8 cellular contexts compared by ENCODE assay signal in the genomic region with DNA sequence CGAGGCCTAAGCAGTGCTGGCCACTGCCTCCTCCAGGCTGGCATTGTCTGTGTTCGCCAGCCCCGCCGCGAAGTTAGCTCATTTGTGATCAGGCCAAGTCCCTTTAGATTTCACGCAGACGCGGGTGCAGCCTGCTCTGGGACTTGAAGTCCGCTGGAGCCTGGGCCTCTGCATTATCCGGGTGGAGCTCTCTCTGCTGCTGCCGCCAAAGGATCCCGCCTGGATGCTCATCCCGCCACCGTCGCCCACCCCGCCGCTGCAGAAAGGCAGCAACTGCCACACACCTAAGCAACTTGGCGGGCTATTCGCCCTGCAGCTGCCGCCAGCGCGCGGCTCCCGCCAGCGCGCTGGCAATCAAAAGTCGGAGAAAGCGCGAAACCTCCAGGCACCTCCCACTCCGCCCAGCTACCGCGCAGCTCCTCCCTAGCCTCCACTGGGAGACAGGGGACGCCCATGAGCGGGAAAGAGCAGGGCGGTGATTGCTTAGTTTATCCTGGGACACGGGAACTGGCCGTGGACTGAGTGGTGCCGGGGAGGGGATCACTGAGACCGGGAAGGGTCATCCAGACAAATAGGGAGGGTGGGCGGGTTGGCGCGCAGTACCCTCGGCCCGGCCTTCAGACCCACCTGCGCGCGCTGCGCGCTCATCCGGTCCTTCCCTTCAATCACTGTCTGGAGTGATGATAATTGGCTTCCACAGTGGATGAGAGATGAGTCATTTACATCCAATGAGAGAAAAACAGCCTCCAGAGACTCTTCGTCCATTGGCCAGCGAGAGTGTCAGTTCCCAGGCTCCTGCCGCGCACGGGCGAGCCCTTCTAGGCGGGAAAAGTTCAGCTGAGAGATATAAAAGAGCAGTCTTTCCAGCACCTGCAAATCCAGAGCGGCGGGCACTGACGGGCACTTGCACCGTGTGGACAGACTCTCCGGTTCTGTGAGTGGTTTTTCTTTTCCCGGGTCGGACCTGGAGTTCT. TPM values are rescaled to one million over a fixed set of nuclear protein-coding genes. Genes with fewer than 3 reads are reported as not detected.
A peak's percentile ranks its signal among the peaks of the same experiment; 100 is the strongest.
DNase-seq lines count a peak whose midpoint lies in the region; ATAC-seq and TF ChIP-seq lines count a peak whose summit lies in the region.

A gene with protein sequence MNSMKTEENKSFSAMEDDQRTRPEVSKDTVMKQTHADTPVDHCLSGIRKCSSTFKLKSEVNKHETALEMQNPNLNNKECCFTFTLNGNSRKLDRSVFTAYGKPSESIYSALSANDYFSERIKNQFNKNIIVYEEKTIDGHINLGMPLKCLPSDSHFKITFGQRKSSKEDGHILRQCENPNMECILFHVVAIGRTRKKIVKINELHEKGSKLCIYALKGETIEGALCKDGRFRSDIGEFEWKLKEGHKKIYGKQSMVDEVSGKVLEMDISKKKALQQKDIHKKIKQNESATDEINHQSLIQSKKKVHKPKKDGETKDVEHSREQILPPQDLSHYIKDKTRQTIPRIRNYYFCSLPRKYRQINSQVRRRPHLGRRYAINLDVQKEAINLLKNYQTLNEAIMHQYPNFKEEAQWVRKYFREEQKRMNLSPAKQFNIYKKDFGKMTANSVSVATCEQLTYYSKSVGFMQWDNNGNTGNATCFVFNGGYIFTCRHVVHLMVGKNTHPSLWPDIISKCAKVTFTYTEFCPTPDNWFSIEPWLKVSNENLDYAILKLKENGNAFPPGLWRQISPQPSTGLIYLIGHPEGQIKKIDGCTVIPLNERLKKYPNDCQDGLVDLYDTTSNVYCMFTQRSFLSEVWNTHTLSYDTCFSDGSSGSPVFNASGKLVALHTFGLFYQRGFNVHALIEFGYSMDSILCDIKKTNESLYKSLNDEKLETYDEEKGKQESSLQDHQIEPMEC (plus strand): TSS at position 875 of the 974 bp plus-strand sequence. CDS start 2,389 bp downstream, outside the sequence.

- H3K4me1 ChIP-seq in gastroesophageal sphincter (peaks cover 0 to 29% (median 9%) of the 10 kb centered on the region in 3 donors), neuron (ENCODE audit: insufficient read depth, low read length) (peaks cover 12% of the 10 kb centered on the region), tibial artery (peaks cover 0 to 24% (median 14%) of the 10 kb centered on the region in 4 donors)

- WGBS in gastroesophageal sphincter (ENCODE audit: low coverage in 1 of 2), 2 donors: 0 to 1% methylated on average over 2 to 24 of the region's 64 CpGs

- H3K4me3 ChIP-seq in gastroesophageal sphincter (peak within 1 kb of the TSS; percentile 29 to 56), neuron (ENCODE audit: low read length) (peak within 1 kb of the TSS; percentile 65), tibial artery (peak within 1 kb of the TSS; percentile 48 to 59)

- no peak for TF ChIP-seq POLR2A in gastroesophageal sphincter (IDR thresholded peaks at IDR 0.05)

- TF ChIP-seq CTCF in RWPE1 (conservative IDR thresholded peaks at IDR 0.05; ENCODE audit: low read depth) (no peak), gastroesophageal sphincter (IDR thresholded peaks at IDR 0.05) (peak in 1 of 4 experiments; percentile 29), tibial artery (IDR thresholded peaks at IDR 0.05) (peak in 1 of 2 experiments; percentile 8)

- peak within 1 kb of the TSS; percentile 96 for H2AFZ ChIP-seq in neuron (ENCODE audit: low read depth, low read length)

- ATAC-seq in GM21825 (IDR thresholded peaks at IDR 0.05; ENCODE audit: unreplicated experiment) (peak; percentile 65), gastroesophageal sphincter (peak; percentile 94)

- POLR2A ChIA-PET in RWPE1 (lab: Yijun Ruan, JAX; ENCODE audit: low non-redundant PET): no interaction called here

- H3K36me3 ChIP-seq in KOPT-K1 (ENCODE audit: insufficient read depth, low read length): peaks cover 22% of the 10 kb centered on the region
- H3K36me3 ChIP-seq in gastroesophageal sphincter: no peaks in the 10 kb centered on the region
- peaks cover 27% of the 10 kb centered on the region for H3K36me3 ChIP-seq in neuron (ENCODE audit: insufficient read depth, low read length)
- no peaks in the 10 kb centered on the region for H3K36me3 ChIP-seq in tibial artery

- peak within 1 kb of the TSS; percentile 54 for H3K27ac ChIP-seq in KOPT-K1 (ENCODE audit: low read depth, low read length, poor library complexity, severe bottlenecking)
- peak within 1 kb of the TSS; percentile 86 for H3K27ac ChIP-seq in RWPE1
- H3K27ac ChIP-seq in gastroesophageal sphincter: peak within 1 kb of the TSS in 3 of 4 donors; percentile 35 to 61 (median 47)
- no peak within 1 kb of the TSS for H3K27ac ChIP-seq in tibial artery

- H3K27me3 ChIP-seq in gastroesophageal sphincter: peaks cover 17% of the 10 kb centered on the region
- peaks cover 3% of the 10 kb centered on the region for H3K27me3 ChIP-seq in neuron (ENCODE audit: insufficient read depth, low read length)
- peaks cover 0 to 11% of the 10 kb centered on the region in 2 donors for H3K27me3 ChIP-seq in tibial artery

- no peaks in the 10 kb centered on the region for H3K9me3 ChIP-seq in KOPT-K1 (ENCODE audit: insufficient read depth, low read length, poor library complexity, severe bottlenecking)
- no peaks in the 10 kb centered on the region for H3K9me3 ChIP-seq in gastroesophageal sphincter
- no peaks in the 10 kb centered on the region for H3K9me3 ChIP-seq in neuron (ENCODE audit: low read length)
- no peaks in the 10 kb centered on the region for H3K9me3 ChIP-seq in tibial artery

- no peak for TF ChIP-seq EP300 in gastroesophageal sphincter (IDR thresholded peaks at IDR 0.05)

- peak; percentile 97 for DNase-seq in EL
- DNase-seq in RWPE1 (ENCODE audit: low spot score): peak; percentile 95
- peak; percentile 29 for DNase-seq in activated gamma-delta T cell treated with Interleukin-2 at 50 U/mL for 16 hours
- peak; percentile 77 to 86 for DNase-seq in tibial artery

- CTCF ChIA-PET in RWPE1 (lab: Yijun Ruan, JAX): interaction anchor here (0.7 to 1.2 kb wide), 4 partner anchors 29 to 65 kb away, joined by 3 to 7 read pairs (median 4); a partner anchor contains a TSS

- intact Hi-C loops in tibial artery (cut with DNase I; ENCODE audit: low total_unique reads): no loop called here

RNA-seq across cellular contexts. Expression of the gene that starts here (rescaled TPM):
- total RNA-seq in gastroesophageal sphincter: 1 to 10 TPM in 1 of 4 donors, under 1 TPM in 1, not detected in 2; 0.13 to 1.4 TPM

Comparison
In these comparisons a context has a peak if more than half of its experiments do, and no peak if none do; other contexts are left out.
1. DNase-seq: peak in every context shown above with its lines; median percentile 97 in EL; 95 in RWPE1; 82 in tibial artery; 29 in activated gamma-delta T cell treated with Interleukin-2 at 50 U/mL for 16 hours.
2. H3K27ac ChIP-seq: peak in KOPT-K1 (single experiment), RWPE1 (single experiment) and gastroesophageal sphincter (3 of 4); none in tibial artery (0 of 2).
3. Peak in every context shown above with its lines, with median percentiles within 50 percentile points of each other: H3K4me3 ChIP-seq.